Comparison of ENCODE assay signal across 1 cellular context in the genomic region with DNA sequence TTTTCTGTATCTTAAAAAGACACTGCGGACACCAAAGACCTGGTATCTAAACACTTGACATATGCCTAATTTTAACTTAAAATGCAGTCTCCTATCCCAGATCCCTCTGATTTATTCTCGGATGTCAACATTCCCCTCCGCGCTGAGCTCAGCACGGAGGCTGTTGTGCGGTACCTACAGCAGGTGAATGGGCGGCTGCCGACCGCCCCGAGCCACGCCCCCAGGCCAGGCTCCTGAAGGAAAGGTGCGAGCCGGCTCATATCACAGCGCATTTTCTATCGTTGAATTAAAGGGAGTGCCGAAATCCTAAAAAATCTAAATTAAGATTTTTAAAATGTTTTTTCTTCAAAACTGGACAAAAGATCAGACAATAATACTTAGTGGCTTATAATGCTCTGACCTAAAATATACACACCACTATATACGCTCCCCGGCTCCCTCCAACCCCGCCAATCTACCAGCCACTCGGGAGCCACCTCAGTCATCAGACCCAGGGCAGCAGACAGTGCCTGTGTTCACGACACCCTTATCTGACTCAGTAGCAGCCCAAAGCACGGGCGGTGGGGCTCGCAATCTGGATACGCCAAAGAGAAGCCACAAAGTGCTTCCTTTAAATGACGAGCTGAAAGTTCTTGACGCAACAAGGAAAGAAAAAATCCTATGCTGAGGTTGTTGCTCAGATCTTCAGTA.
TF ChIP-seq lines count a peak whose summit lies in the region.

No MANE protein-coding gene starts in this region.

TF ChIP-seq in WTC11, 78 proteins besides CTCF, POLR2A, EP300 and RAD21 (continued from another document):
- TF ChIP-seq, protein P1, sequence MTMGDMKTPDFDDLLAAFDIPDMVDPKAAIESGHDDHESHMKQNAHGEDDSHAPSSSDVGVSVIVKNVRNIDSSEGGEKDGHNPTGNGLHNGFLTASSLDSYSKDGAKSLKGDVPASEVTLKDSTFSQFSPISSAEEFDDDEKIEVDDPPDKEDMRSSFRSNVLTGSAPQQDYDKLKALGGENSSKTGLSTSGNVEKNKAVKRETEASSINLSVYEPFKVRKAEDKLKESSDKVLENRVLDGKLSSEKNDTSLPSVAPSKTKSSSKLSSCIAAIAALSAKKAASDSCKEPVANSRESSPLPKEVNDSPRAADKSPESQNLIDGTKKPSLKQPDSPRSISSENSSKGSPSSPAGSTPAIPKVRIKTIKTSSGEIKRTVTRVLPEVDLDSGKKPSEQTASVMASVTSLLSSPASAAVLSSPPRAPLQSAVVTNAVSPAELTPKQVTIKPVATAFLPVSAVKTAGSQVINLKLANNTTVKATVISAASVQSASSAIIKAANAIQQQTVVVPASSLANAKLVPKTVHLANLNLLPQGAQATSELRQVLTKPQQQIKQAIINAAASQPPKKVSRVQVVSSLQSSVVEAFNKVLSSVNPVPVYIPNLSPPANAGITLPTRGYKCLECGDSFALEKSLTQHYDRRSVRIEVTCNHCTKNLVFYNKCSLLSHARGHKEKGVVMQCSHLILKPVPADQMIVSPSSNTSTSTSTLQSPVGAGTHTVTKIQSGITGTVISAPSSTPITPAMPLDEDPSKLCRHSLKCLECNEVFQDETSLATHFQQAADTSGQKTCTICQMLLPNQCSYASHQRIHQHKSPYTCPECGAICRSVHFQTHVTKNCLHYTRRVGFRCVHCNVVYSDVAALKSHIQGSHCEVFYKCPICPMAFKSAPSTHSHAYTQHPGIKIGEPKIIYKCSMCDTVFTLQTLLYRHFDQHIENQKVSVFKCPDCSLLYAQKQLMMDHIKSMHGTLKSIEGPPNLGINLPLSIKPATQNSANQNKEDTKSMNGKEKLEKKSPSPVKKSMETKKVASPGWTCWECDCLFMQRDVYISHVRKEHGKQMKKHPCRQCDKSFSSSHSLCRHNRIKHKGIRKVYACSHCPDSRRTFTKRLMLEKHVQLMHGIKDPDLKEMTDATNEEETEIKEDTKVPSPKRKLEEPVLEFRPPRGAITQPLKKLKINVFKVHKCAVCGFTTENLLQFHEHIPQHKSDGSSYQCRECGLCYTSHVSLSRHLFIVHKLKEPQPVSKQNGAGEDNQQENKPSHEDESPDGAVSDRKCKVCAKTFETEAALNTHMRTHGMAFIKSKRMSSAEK (CRISPR knock-in tag; IDR thresholded peaks at IDR 0.05; ENCODE audit: borderline replicate concordance): no peak
- TF ChIP-seq, protein P2, sequence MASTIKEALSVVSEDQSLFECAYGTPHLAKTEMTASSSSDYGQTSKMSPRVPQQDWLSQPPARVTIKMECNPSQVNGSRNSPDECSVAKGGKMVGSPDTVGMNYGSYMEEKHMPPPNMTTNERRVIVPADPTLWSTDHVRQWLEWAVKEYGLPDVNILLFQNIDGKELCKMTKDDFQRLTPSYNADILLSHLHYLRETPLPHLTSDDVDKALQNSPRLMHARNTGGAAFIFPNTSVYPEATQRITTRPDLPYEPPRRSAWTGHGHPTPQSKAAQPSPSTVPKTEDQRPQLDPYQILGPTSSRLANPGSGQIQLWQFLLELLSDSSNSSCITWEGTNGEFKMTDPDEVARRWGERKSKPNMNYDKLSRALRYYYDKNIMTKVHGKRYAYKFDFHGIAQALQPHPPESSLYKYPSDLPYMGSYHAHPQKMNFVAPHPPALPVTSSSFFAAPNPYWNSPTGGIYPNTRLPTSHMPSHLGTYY (CRISPR knock-in tag; IDR thresholded peaks at IDR 0.05): no peak
- TF ChIP-seq, protein P3, sequence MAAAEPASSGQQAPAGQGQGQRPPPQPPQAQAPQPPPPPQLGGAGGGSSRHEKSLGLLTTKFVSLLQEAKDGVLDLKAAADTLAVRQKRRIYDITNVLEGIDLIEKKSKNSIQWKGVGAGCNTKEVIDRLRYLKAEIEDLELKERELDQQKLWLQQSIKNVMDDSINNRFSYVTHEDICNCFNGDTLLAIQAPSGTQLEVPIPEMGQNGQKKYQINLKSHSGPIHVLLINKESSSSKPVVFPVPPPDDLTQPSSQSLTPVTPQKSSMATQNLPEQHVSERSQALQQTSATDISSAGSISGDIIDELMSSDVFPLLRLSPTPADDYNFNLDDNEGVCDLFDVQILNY (CRISPR knock-in tag; IDR thresholded peaks at IDR 0.05): no peak
- TF ChIP-seq TCF7 (CRISPR knock-in tag; IDR thresholded peaks at IDR 0.05; ENCODE audit: low read depth): no peak
- TF ChIP-seq ZNF232 (CRISPR knock-in tag; IDR thresholded peaks at IDR 0.05): no peak
- TF ChIP-seq, protein P4, sequence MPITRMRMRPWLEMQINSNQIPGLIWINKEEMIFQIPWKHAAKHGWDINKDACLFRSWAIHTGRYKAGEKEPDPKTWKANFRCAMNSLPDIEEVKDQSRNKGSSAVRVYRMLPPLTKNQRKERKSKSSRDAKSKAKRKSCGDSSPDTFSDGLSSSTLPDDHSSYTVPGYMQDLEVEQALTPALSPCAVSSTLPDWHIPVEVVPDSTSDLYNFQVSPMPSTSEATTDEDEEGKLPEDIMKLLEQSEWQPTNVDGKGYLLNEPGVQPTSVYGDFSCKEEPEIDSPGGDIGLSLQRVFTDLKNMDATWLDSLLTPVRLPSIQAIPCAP (CRISPR knock-in tag; IDR thresholded peaks at IDR 0.05): no peak
- TF ChIP-seq TEAD1 (CRISPR knock-in tag; IDR thresholded peaks at IDR 0.05): no peak
- no peak for TF ChIP-seq ZNF138 (CRISPR knock-in tag; conservative IDR thresholded peaks at IDR 0.05)
- TF ChIP-seq IRF2 (CRISPR knock-in tag; IDR thresholded peaks at IDR 0.05; ENCODE audit: borderline replicate concordance, low read depth): no peak
- no peak for TF ChIP-seq GTF2I (CRISPR knock-in tag; conservative IDR thresholded peaks at IDR 0.05)
- TF ChIP-seq, protein P5, sequence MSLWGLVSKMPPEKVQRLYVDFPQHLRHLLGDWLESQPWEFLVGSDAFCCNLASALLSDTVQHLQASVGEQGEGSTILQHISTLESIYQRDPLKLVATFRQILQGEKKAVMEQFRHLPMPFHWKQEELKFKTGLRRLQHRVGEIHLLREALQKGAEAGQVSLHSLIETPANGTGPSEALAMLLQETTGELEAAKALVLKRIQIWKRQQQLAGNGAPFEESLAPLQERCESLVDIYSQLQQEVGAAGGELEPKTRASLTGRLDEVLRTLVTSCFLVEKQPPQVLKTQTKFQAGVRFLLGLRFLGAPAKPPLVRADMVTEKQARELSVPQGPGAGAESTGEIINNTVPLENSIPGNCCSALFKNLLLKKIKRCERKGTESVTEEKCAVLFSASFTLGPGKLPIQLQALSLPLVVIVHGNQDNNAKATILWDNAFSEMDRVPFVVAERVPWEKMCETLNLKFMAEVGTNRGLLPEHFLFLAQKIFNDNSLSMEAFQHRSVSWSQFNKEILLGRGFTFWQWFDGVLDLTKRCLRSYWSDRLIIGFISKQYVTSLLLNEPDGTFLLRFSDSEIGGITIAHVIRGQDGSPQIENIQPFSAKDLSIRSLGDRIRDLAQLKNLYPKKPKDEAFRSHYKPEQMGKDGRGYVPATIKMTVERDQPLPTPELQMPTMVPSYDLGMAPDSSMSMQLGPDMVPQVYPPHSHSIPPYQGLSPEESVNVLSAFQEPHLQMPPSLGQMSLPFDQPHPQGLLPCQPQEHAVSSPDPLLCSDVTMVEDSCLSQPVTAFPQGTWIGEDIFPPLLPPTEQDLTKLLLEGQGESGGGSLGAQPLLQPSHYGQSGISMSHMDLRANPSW (CRISPR knock-in tag; conservative IDR thresholded peaks at IDR 0.05; ENCODE audit: low read depth): no peak
